Comparison of ENCODE assay signal across 1 cellular context in genomic region chr2:219131327-219131726, GRCh38.
A peak's percentile ranks its signal among the peaks of the same experiment; 100 is the strongest.
TF ChIP-seq lines count a peak whose summit lies in the region.

No MANE protein-coding gene starts in this region.

TF ChIP-seq in HepG2, 621 proteins besides CTCF, POLR2A, EP300 and RAD21 (continues in another document):
- TF ChIP-seq TEF (CRISPR knock-in tag; IDR thresholded peaks at IDR 0.05) (no peak), SCMH1 (CRISPR knock-in tag; IDR thresholded peaks at IDR 0.05; ENCODE audit: borderline replicate concordance) (no peak), FOXA1 (IDR thresholded peaks at IDR 0.05) (no peak), FOXA1 (CRISPR knock-in tag; IDR thresholded peaks at IDR 0.05) (peak; percentile 51; the same call in 1 of the 2 replicates), LBX2 (CRISPR knock-in tag; IDR thresholded peaks at IDR 0.05; ENCODE audit: borderline replicate concordance) (no peak), THRA (CRISPR knock-in tag; IDR thresholded peaks at IDR 0.05; ENCODE audit: borderline replicate concordance) (no peak), ATRX (CRISPR knock-in tag; IDR thresholded peaks at IDR 0.05; ENCODE audit: borderline replicate concordance) (no peak), PRDM15 (CRISPR knock-in tag; IDR thresholded peaks at IDR 0.05) (no peak), ZNF142 (CRISPR knock-in tag; IDR thresholded peaks at IDR 0.05) (no peak), ZBTB38 (CRISPR knock-in tag; IDR thresholded peaks at IDR 0.05) (no peak), NCOA5 (CRISPR knock-in tag; IDR thresholded peaks at IDR 0.05) (no peak), SMARCE1 (IDR thresholded peaks at IDR 0.05; ENCODE audit: borderline replicate concordance) (no peak), PCBP1 (IDR thresholded peaks at IDR 0.05; ENCODE audit: borderline replicate concordance, low read depth, low read length) (no peak), ESRRA (CRISPR knock-in tag; IDR thresholded peaks at IDR 0.05; ENCODE audit: low read depth) (no peak), NPAS2 (CRISPR knock-in tag; IDR thresholded peaks at IDR 0.05; ENCODE audit: borderline replicate concordance) (no peak), GTF2F1 (IDR thresholded peaks at IDR 0.05; ENCODE audit: low read length) (no peak), TCF12 (IDR thresholded peaks at IDR 0.05) (no peak), TCF12 (CRISPR knock-in tag; IDR thresholded peaks at IDR 0.05) (no peak), ZNF772 (CRISPR knock-in tag; IDR thresholded peaks at IDR 0.05) (no peak), ZFP1 (CRISPR knock-in tag; IDR thresholded peaks at IDR 0.05) (no peak), ZUFSP (CRISPR knock-in tag; IDR thresholded peaks at IDR 0.05; ENCODE audit: borderline replicate concordance) (no peak), ZNF710 (CRISPR knock-in tag; IDR thresholded peaks at IDR 0.05; ENCODE audit: borderline replicate concordance) (no peak), CC2D1A (CRISPR knock-in tag; IDR thresholded peaks at IDR 0.05) (no peak), FOXP1 (IDR thresholded peaks at IDR 0.05) (no peak), FOXP1 (CRISPR knock-in tag; IDR thresholded peaks at IDR 0.05) (peak; percentile 42; the same call in 1 of the 2 replicates), SAP130 (CRISPR knock-in tag; IDR thresholded peaks at IDR 0.05; ENCODE audit: low read depth) (0 out of 2 replicates have a peak, but pooled peaks have one; percentile 16), SRSF4 (IDR thresholded peaks at IDR 0.05; ENCODE audit: low read depth, low read length, poor library complexity, severe bottlenecking) (no peak), ZSCAN30 (CRISPR knock-in tag; IDR thresholded peaks at IDR 0.05) (no peak), RXRB (CRISPR knock-in tag; IDR thresholded peaks at IDR 0.05; ENCODE audit: borderline replicate concordance) (0 out of 2 replicates have a peak, but pooled peaks have one; percentile 15), ERF (CRISPR knock-in tag; IDR thresholded peaks at IDR 0.05) (no peak), ETV5 (CRISPR knock-in tag; IDR thresholded peaks at IDR 0.05; ENCODE audit: borderline replicate concordance) (no peak), ZNF383 (CRISPR knock-in tag; IDR thresholded peaks at IDR 0.05; ENCODE audit: borderline replicate concordance) (no peak), JUND (CRISPR knock-in tag; IDR thresholded peaks at IDR 0.05) (no peak), SOX13 (IDR thresholded peaks at IDR 0.05) (no peak), SOX13 (CRISPR knock-in tag; conservative IDR thresholded peaks at IDR 0.05 in 1 of 2, IDR thresholded peaks at IDR 0.05 in 1 of 2) (peak in 1 of 2 experiments; percentile 65; a peak in 1 of 4 replicates), ZBTB46 (CRISPR knock-in tag; IDR thresholded peaks at IDR 0.05; ENCODE audit: borderline replicate concordance) (no peak), SALL2 (CRISPR knock-in tag; IDR thresholded peaks at IDR 0.05) (no peak), MZF1 (CRISPR knock-in tag; IDR thresholded peaks at IDR 0.05; ENCODE audit: borderline replicate concordance) (no peak), ATAD3A (CRISPR knock-in tag; IDR thresholded peaks at IDR 0.05) (no peak), FOXP4 (CRISPR knock-in tag; IDR thresholded peaks at IDR 0.05) (no peak), FLYWCH1 (CRISPR knock-in tag; IDR thresholded peaks at IDR 0.05) (no peak)
